In the genomic region with DNA sequence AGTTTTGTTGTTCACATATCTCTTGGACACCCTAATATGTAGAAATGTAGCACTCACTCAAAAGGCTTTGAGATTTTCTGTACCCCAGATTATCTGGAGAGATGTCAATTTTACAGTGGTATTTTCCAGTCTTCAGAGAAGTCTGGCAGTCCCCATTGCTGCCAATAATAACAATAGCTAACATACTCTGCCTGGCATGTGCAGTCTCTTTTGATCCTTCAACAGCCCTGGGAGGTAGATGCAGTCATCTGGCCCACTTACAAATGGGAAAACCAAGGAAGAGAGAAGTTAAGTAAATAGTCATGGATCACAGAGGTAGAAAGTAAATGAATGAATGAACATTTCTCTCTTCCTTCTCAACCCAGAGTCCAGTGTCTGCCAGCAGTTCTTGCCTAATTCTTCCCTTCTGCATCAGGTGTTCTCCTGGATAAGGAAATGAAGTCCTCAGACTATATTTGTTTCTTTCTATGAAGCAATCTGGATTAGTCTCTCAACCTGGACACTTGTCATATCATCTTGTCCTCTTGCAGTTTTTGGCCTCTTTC, we compare ENCODE assay signal across 18 cellular contexts.
DNase-seq lines count a peak whose midpoint lies in the region; ATAC-seq and TF ChIP-seq lines count a peak whose summit lies in the region.
"Had no signal": no experiment of that assay in that cellular context is flagged by ENCODE, and none has a peak within 500 bp of the region (broad histone marks: within the 10 kb centered on the region; RNA-seq: fewer than 3 reads in every experiment).

No MANE protein-coding gene starts in this region.

- H3K9me3 ChIP-seq in mammary epithelial cell (replicated peaks; ENCODE audit: insufficient read depth, low read length), result peaks cover 3% of the 10 kb centered on the region

- H2AFZ ChIP-seq in mammary epithelial cell (ENCODE audit: low read depth, low read length), result peak overlapping the region; percentile 10

- H3K9ac ChIP-seq in mammary epithelial cell (ENCODE audit: insufficient read depth, low read length), result no peak overlapping the region
- H3K9ac ChIP-seq: KMS-11 had no signal

- H3K4me2 ChIP-seq in mammary epithelial cell (ENCODE audit: insufficient read depth, low read depth, low read length), result no peak overlapping the region
- H3K4me2 ChIP-seq: KMS-11 had no signal

- CTCF ChIA-PET in mammary epithelial cell (lab: Charles Lee; ENCODE audit: low non-redundant PET), result no interaction called here

- dilution Hi-C loops in mammary epithelial cell (cut with HindIII; ENCODE audit: low sequenced_read_pairs), result no loop called here

- H3K79me2 ChIP-seq in mammary epithelial cell (ENCODE audit: insufficient read depth, low read length), result no peaks in the 10 kb centered on the region

- intact Hi-C loops in mammary epithelial cell (cut with micrococcal nuclease), result no loop called here

- H3K9me3 Mint-ChIP-seq in effector memory CD8-positive, alpha-beta T cell, result no peaks in the 10 kb centered on the region

- no peaks in the 10 kb centered on the region for H3K4me1 Mint-ChIP-seq in effector memory CD8-positive, alpha-beta T cell (ENCODE audit: low read depth in 2 of 2)
- H3K4me1 Mint-ChIP-seq: CD8-positive, alpha-beta memory T cell had no signal

- no peaks in the 10 kb centered on the region for H4K20me1 ChIP-seq in mammary epithelial cell (ENCODE audit: insufficient read depth, low read length)

- H3K4me3 Mint-ChIP-seq in effector memory CD8-positive, alpha-beta T cell, result no peak overlapping the region
- H3K4me3 Mint-ChIP-seq: CD8-positive, alpha-beta memory T cell had no signal

- H3K27ac Mint-ChIP-seq in effector memory CD8-positive, alpha-beta T cell, result no peak overlapping the region
- H3K27ac Mint-ChIP-seq: CD8-positive, alpha-beta memory T cell had no signal

- H3K36me3 ChIP-seq in mammary epithelial cell (ENCODE audit: insufficient read depth, low read length), result no peaks in the 10 kb centered on the region

- H3K4me1 ChIP-seq in mammary epithelial cell (ENCODE audit: insufficient read depth, low read length), result peaks cover 39% of the 10 kb centered on the region

- no peak overlapping the region for H3K27ac ChIP-seq in mammary epithelial cell (ENCODE audit: insufficient read depth, low read depth, low read length)
- H3K27ac ChIP-seq: KMS-11 had no signal

- DNase-seq in mammary epithelial cell (no peak), kidney glomerular epithelial cell (lab: John Stamatoyannopoulos, UW) (peak; percentile 21), smooth muscle cell of the brain vasculature (ENCODE audit: low read depth, low spot score) (peak; percentile 54), hypothalamus (lab: John Stamatoyannopoulos, UW) (no peak)
- DNase-seq in effector memory CD8-positive, alpha-beta T cell, result no peak
- DNase-seq: ACHN; C1 segment of cervical spinal cord; CD8-positive, alpha-beta memory T cell; DMS79 treated with DMSO at 0.1 percent for 48 hours; NCI-H1417 treated with DMSO at 0.1 percent for 48 hours; NCI-H187 treated with DMSO at 0.1 percent for 48 hours; NCI-H2227 treated with DMSO at 0.1 percent for 48 hours; NCI-H524; NCI-H82; SHP77 had no signal

- ATAC-seq in esophagus mucosa, result peak; percentile 58
- ATAC-seq in HG03565 (IDR thresholded peaks at IDR 0.05; ENCODE audit: unreplicated experiment), result no peak
- no peak for ATAC-seq in effector memory CD8-positive, alpha-beta T cell (replicated peaks)

- in situ Hi-C loops in mammary epithelial cell (cut with MboI; ENCODE audit: low sequenced_read_pairs in 2 of 2), result no loop called here

- TF ChIP-seq CTCF in mammary epithelial cell (conservative IDR thresholded peaks at IDR 0.05 in 1 of 2, IDR thresholded peaks at IDR 0.05 in 1 of 2; ENCODE audit: extremely low read depth in 1 of 2, insufficient read depth in 1 of 2, low read depth in 1 of 2, low read length in 2 of 2), result no peak

- H3K27me3 ChIP-seq in mammary epithelial cell (ENCODE audit: insufficient read depth, low read length), result no peaks in the 10 kb centered on the region

- no peaks in the 10 kb centered on the region for H3K27me3 Mint-ChIP-seq in effector memory CD8-positive, alpha-beta T cell
- H3K27me3 Mint-ChIP-seq: CD8-positive, alpha-beta memory T cell had no signal

- no peak overlapping the region for H3K4me3 ChIP-seq in mammary epithelial cell (replicated peaks in 1 of 3; ENCODE audit: insufficient read depth in 1 of 3, low read depth in 2 of 3, low read length in 3 of 3)

- no TSS peak for BruUV-seq in mammary epithelial cell (replicated peaks; lab: Mats Ljungman, UMichigan)

- H3K36me3 Mint-ChIP-seq in effector memory CD8-positive, alpha-beta T cell (ENCODE audit: insufficient read depth), result no peaks in the 10 kb centered on the region
- H3K36me3 Mint-ChIP-seq: CD8-positive, alpha-beta memory T cell had no signal

Comparison
In these comparisons a context has a peak if more than half of its experiments do, and no peak if none do; other contexts are left out.
1. DNase-seq: peak in kidney glomerular epithelial cell (single experiment) and smooth muscle cell of the brain vasculature (single experiment); none in mammary epithelial cell (single experiment), effector memory CD8-positive, alpha-beta T cell (0 of 3) and hypothalamus (0 of 51).